In the genomic region with DNA sequence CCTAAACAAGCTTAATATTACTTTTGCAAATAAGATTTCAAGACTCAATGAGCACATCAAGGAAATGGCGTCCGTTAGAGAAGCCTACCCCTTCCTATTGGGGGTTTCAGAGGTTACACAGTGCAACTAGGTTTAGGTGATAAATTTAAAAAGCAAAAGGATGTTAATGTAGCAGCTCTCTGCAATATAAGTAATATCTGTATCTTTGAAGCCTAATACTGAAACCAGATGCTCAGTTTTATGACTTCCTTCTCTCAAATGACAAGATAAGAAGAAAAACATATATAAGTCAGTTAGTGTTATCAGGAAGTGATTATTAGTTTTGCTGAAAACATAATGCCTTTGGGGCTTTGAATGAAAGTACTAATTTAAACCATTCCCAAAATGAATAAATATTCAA, we compare ENCODE assay signal across 12 cellular contexts. TPM values are rescaled to one million over a fixed set of nuclear protein-coding genes. Genes with fewer than 3 reads are reported as not detected.
DNase-seq lines count a peak whose midpoint lies in the region; ATAC-seq lines count a peak whose summit lies in the region.
"Had no signal": no experiment of that assay in that cellular context is flagged by ENCODE, and none has a peak within 500 bp of the region (broad histone marks: within the 10 kb centered on the region; RNA-seq: fewer than 3 reads in every experiment).

No MANE protein-coding gene starts in this region.

- H3K4me3 Mint-ChIP-seq in activated CD8-positive, alpha-beta memory T cell treated with anti-CD3 and anti-CD28 coated beads, Interleukin-2, amount 10 ng/mL, durations not matched to agents 7 days and 5 days: no peak overlapping the region
- no peak overlapping the region for H3K4me3 Mint-ChIP-seq in stimulated activated effector memory CD8-positive, alpha-beta T cell treated with anti-CD3 and anti-CD28 coated beads, Interleukin-12 subunit alpha, Interleukin-12 subunit beta, amount 100 ng/mL, for 72 hours

- CTCF ChIA-PET in activated CD8-positive, alpha-beta memory T cell treated with anti-CD3 and anti-CD28 coated beads, Interleukin-2, amount 10 ng/mL, durations not matched to agents 7 days and 5 days (lab: Charles Lee): interaction anchor here (0.5 to 1.5 kb wide), 2 partner anchors 10 to 455 kb away, joined by 3 to 6 read pairs; no protein-coding TSS in a partner anchor

- no peaks in the 10 kb centered on the region for H3K9me3 Mint-ChIP-seq in activated CD8-positive, alpha-beta memory T cell treated with anti-CD3 and anti-CD28 coated beads, Interleukin-2, amount 10 ng/mL, durations not matched to agents 7 days and 5 days (ENCODE audit: low read depth)
- H3K9me3 Mint-ChIP-seq in stimulated activated effector memory CD8-positive, alpha-beta T cell treated with anti-CD3 and anti-CD28 coated beads, Interleukin-12 subunit alpha, Interleukin-12 subunit beta, amount 100 ng/mL, for 72 hours: peaks cover 2% of the 10 kb centered on the region

- peaks cover 27% of the 10 kb centered on the region for H3K4me1 Mint-ChIP-seq in activated CD8-positive, alpha-beta memory T cell treated with anti-CD3 and anti-CD28 coated beads, Interleukin-2, amount 10 ng/mL, durations not matched to agents 7 days and 5 days
- no peaks in the 10 kb centered on the region for H3K4me1 Mint-ChIP-seq in stimulated activated effector memory CD8-positive, alpha-beta T cell treated with anti-CD3 and anti-CD28 coated beads, Interleukin-12 subunit alpha, Interleukin-12 subunit beta, amount 100 ng/mL, for 72 hours

- H3K27me3 Mint-ChIP-seq in activated CD8-positive, alpha-beta memory T cell treated with anti-CD3 and anti-CD28 coated beads, Interleukin-2, amount 10 ng/mL, durations not matched to agents 7 days and 5 days: peaks cover 4% of the 10 kb centered on the region

- ATAC-seq in activated CD8-positive, alpha-beta memory T cell treated with anti-CD3 and anti-CD28 coated beads, Interleukin-2, amount 10 ng/mL, durations not matched to agents 7 days and 5 days: peak; percentile 85
- peak; percentile 76 for ATAC-seq in GM21528 (IDR thresholded peaks at IDR 0.05; ENCODE audit: low FRiP score, unreplicated experiment)
- ATAC-seq in HG03280 (IDR thresholded peaks at IDR 0.05; ENCODE audit: unreplicated experiment): peak; percentile 58
- ATAC-seq in stimulated activated effector memory CD8-positive, alpha-beta T cell treated with anti-CD3 and anti-CD28 coated beads, Interleukin-12 subunit alpha, Interleukin-12 subunit beta, amount 100 ng/mL, for 72 hours: peak; percentile 96

- peak overlapping the region; percentile 73 for H3K27ac Mint-ChIP-seq in activated CD8-positive, alpha-beta memory T cell treated with anti-CD3 and anti-CD28 coated beads, Interleukin-2, amount 10 ng/mL, durations not matched to agents 7 days and 5 days
- no peak overlapping the region for H3K27ac Mint-ChIP-seq in stimulated activated effector memory CD8-positive, alpha-beta T cell treated with anti-CD3 and anti-CD28 coated beads, Interleukin-12 subunit alpha, Interleukin-12 subunit beta, amount 100 ng/mL, for 72 hours

- DNase-seq in activated CD8-positive, alpha-beta memory T cell treated with anti-CD3 and anti-CD28 coated beads, Interleukin-2, amount 10 ng/mL, durations not matched to agents 7 days and 5 days: no peak
- no peak for DNase-seq in activated CD8-positive, alpha-beta memory T cell treated with anti-CD3 and anti-CD28 coated beads for 24 hours
- no peak for DNase-seq in stimulated activated effector memory CD8-positive, alpha-beta T cell treated with anti-CD3 and anti-CD28 coated beads, Interleukin-12 subunit alpha, Interleukin-12 subunit beta, amount 100 ng/mL, for 72 hours (ENCODE audit: low spot score in 2 of 2)
- no peak for DNase-seq in activated CD4-positive, alpha-beta T cell treated with anti-CD3 and anti-CD28 coated beads, Interleukin-2, amount 50 U/mL, for 4 hours
- DNase-seq in NCI-H2107 (lab: John Stamatoyannopoulos, UW): no peak
- no peak for DNase-seq in stimulated activated naive CD4-positive, alpha-beta T cell treated with Interleukin-2 at 50 U/mL for 16 hours (lab: John Stamatoyannopoulos, UW)
- DNase-seq: ACHN; activated CD4-positive, alpha-beta T cell treated with anti-CD3 and anti-CD28 coated beads for 4 hours; activated naive CD4-positive, alpha-beta T cell; PC-9 had no signal

- H3K36me3 Mint-ChIP-seq in activated CD8-positive, alpha-beta memory T cell treated with anti-CD3 and anti-CD28 coated beads, Interleukin-2, amount 10 ng/mL, durations not matched to agents 7 days and 5 days: peaks cover 3% of the 10 kb centered on the region
- no peaks in the 10 kb centered on the region for H3K36me3 Mint-ChIP-seq in stimulated activated effector memory CD8-positive, alpha-beta T cell treated with anti-CD3 and anti-CD28 coated beads, Interleukin-12 subunit alpha, Interleukin-12 subunit beta, amount 100 ng/mL, for 72 hours

RNA-seq across cellular contexts. Expression of a gene that starts 54.3 kb away (rescaled TPM):
- total RNA-seq in activated CD8-positive, alpha-beta memory T cell treated with anti-CD3 and anti-CD28 coated beads, Interleukin-2, amount 10 ng/mL, durations not matched to agents 7 days and 5 days: 10 to 100 TPM; 52.4 to 63.6 TPM
